15 cellular contexts compared by ENCODE assay signal in genomic region chr5:5979362-5979760, GRCh38.
DNase-seq lines count a peak whose midpoint lies in the region; ATAC-seq and TF ChIP-seq lines count a peak whose summit lies in the region.
"Had no signal": no experiment of that assay in that cellular context is flagged by ENCODE, and none has a peak within 500 bp of the region (broad histone marks: within the 10 kb centered on the region; RNA-seq: fewer than 3 reads in every experiment).

No MANE protein-coding gene starts in this region.

- H3K27ac ChIP-seq in smooth muscle cell (ENCODE audit: low read depth), result peak overlapping the region; percentile 46
- H3K27ac ChIP-seq: sigmoid colon had no signal

- POLR2A ChIA-PET in WTC11 (lab: Charles Lee), result no interaction called here

- H3K4me2 ChIP-seq in smooth muscle cell, result peak overlapping the region; percentile 61

- no peaks in the 10 kb centered on the region for H3F3A ChIP-seq in smooth muscle cell (ENCODE audit: low read depth)

- H3K4me3 ChIP-seq in smooth muscle cell (no peak overlapping the region), mucosa of descending colon (no peak overlapping the region)
- H3K4me3 ChIP-seq: sigmoid colon had no signal

- H3K79me2 ChIP-seq in smooth muscle cell (ENCODE audit: low read depth), result no peaks in the 10 kb centered on the region

- no peaks in the 10 kb centered on the region for H3K4me1 ChIP-seq in smooth muscle cell (ENCODE audit: low read depth)
- no peaks in the 10 kb centered on the region for H3K4me1 ChIP-seq in mucosa of descending colon (ENCODE audit: low read depth)
- H3K4me1 ChIP-seq: sigmoid colon had no signal

- no peak overlapping the region for H3K9ac ChIP-seq in smooth muscle cell (ENCODE audit: low read depth)

- peaks cover 24% of the 10 kb centered on the region for H3K4me1 Mint-ChIP-seq in WTC11
- H3K4me1 Mint-ChIP-seq: CD4-positive, alpha-beta memory T cell had no signal

- no peaks in the 10 kb centered on the region for H4K20me1 ChIP-seq in smooth muscle cell (ENCODE audit: low read depth)

- CTCF ChIA-PET in WTC11 (lab: Charles Lee), result interaction anchor here (1.1 kb wide), 1 partner anchor 24 kb away, joined by 3 read pairs; no protein-coding TSS in a partner anchor

- no peak overlapping the region for H3K27ac Mint-ChIP-seq in WTC11
- H3K27ac Mint-ChIP-seq: CD4-positive, alpha-beta memory T cell; H9 had no signal

- peaks cover 5% of the 10 kb centered on the region; the same call in 1 of the 2 replicates for H3K27me3 Mint-ChIP-seq in WTC11 (ENCODE audit: low read depth)

- no peak overlapping the region for H3K4me3 Mint-ChIP-seq in WTC11
- H3K4me3 Mint-ChIP-seq: CD4-positive, alpha-beta memory T cell; H9 had no signal

- WGBS in smooth muscle cell (ENCODE audit: low lambda C conversion rate), result 38% methylated on average over 3 of the region's 3 CpGs

- H2AFZ ChIP-seq in smooth muscle cell (ENCODE audit: low read depth), result no peak overlapping the region

- no peak for TF ChIP-seq CTCF in WTC11 (IDR thresholded peaks at IDR 0.05)
- TF ChIP-seq CTCF in smooth muscle cell (IDR thresholded peaks at IDR 0.05; ENCODE audit: borderline replicate concordance, insufficient read depth, poor library complexity, severe bottlenecking), result no peak
- no peak for TF ChIP-seq CTCF in mucosa of descending colon (IDR thresholded peaks at IDR 0.05)

- no peaks in the 10 kb centered on the region for H3K36me3 Mint-ChIP-seq in WTC11
- H3K36me3 Mint-ChIP-seq: CD4-positive, alpha-beta memory T cell had no signal

- H3K9me3 ChIP-seq in smooth muscle cell (replicated peaks; ENCODE audit: low read depth) (no peaks in the 10 kb centered on the region), mucosa of descending colon (no peaks in the 10 kb centered on the region)
- H3K9me3 ChIP-seq: sigmoid colon had no signal

- peak; percentile 82 for ATAC-seq in WTC11
- ATAC-seq in mucosa of descending colon, result no peak
- no peak for ATAC-seq in activated CD4-positive, CD25-positive, alpha-beta regulatory T cell treated with anti-CD3 and anti-CD28 coated beads, Interleukin-2, amount 50 U/mL, for 24 hours

- no peaks in the 10 kb centered on the region for H3K27me3 ChIP-seq in smooth muscle cell (ENCODE audit: low read depth)
- H3K27me3 ChIP-seq: sigmoid colon had no signal

- no peaks in the 10 kb centered on the region for H3K36me3 ChIP-seq in smooth muscle cell (ENCODE audit: low read depth)
- H3K36me3 ChIP-seq in mucosa of descending colon (ENCODE audit: low read depth), result no peaks in the 10 kb centered on the region
- H3K36me3 ChIP-seq: sigmoid colon had no signal

- peaks cover 17% of the 10 kb centered on the region for H3K9me3 Mint-ChIP-seq in WTC11
- H3K9me3 Mint-ChIP-seq: H9 had no signal

- DNase-seq in M059J (ENCODE audit: low read depth), result peak; percentile 20
- peak; percentile 21 for DNase-seq in WTC11 (ENCODE audit: low spot score)
- peak; percentile 96 for DNase-seq in islet precursor cell
- DNase-seq in smooth muscle cell (lab: John Stamatoyannopoulos, UW; ENCODE audit: unreplicated experiment), result no peak
- DNase-seq in HuH-7 (ENCODE audit: low spot score), result no peak
- no peak for DNase-seq in mucosa of descending colon
- no peak for DNase-seq in foreskin melanocyte
- DNase-seq: activated CD4-positive, CD25-positive, alpha-beta regulatory T cell treated with anti-CD3 and anti-CD28 coated beads, Interleukin-2, amount 50 U/mL, for 72 hours; CD4-positive, alpha-beta memory T cell; cortex of kidney; H9; Kasumi-1; sigmoid colon; stimulated activated naive CD4-positive, alpha-beta T cell treated with Interleukin-2 at 50 U/mL for 16 hours had no signal

- intact Hi-C loops in mucosa of descending colon (cut with DNase I, micrococcal nuclease), result no loop called here

TF ChIP-seq in WTC11, 78 proteins besides CTCF, POLR2A, EP300 and RAD21:
- TF ChIP-seq IRF2 (CRISPR knock-in tag; IDR thresholded peaks at IDR 0.05; ENCODE audit: borderline replicate concordance, low read depth) (no peak), AFF4 (CRISPR knock-in tag; IDR thresholded peaks at IDR 0.05; ENCODE audit: borderline replicate concordance) (no peak), GABPB1 (CRISPR knock-in tag; IDR thresholded peaks at IDR 0.05) (no peak), E2F1 (CRISPR knock-in tag; IDR thresholded peaks at IDR 0.05) (no peak), RORB (CRISPR knock-in tag; IDR thresholded peaks at IDR 0.05) (no peak), ETV6 (CRISPR knock-in tag; IDR thresholded peaks at IDR 0.05) (no peak)

Comparison
In these comparisons a context has a peak if more than half of its experiments do, and no peak if none do; other contexts are left out.
1. DNase-seq: peak in M059J (single experiment), WTC11 (single experiment) and islet precursor cell (single experiment); none in smooth muscle cell (single experiment), HuH-7 (single experiment), mucosa of descending colon (0 of 3) and foreskin melanocyte (single experiment).